9 cellular contexts compared by ENCODE assay signal in genomic region chr1:95953005-95953404, GRCh38.
DNase-seq lines count a peak whose midpoint lies in the region; ATAC-seq and TF ChIP-seq lines count a peak whose summit lies in the region.
"Had no signal": no experiment of that assay in that cellular context is flagged by ENCODE, and none has a peak within 500 bp of the region (broad histone marks: within the 10 kb centered on the region; RNA-seq: fewer than 3 reads in every experiment).

No MANE protein-coding gene starts in this region.

- H3K9me3 ChIP-seq in neural progenitor cell (ENCODE audit: low read depth): no peaks in the 10 kb centered on the region

- no peaks in the 10 kb centered on the region for H3K27me3 ChIP-seq in neural progenitor cell

- in situ Hi-C loops in GM13977 (cut with MboI; ENCODE audit: low pct_unique_long_range_greater_than_20kb, low sequenced_read_pairs, unreplicated experiment): no loop called here

- H2AFZ ChIP-seq in neural progenitor cell (replicated peaks): no peak overlapping the region

- no peak overlapping the region for H3K4me2 ChIP-seq in neural progenitor cell

- H3K4me3 Mint-ChIP-seq in endothelial cell (ENCODE audit: unreplicated experiment) (no peak overlapping the region), neural progenitor cell (no peak overlapping the region)
- no peak overlapping the region for H3K4me3 Mint-ChIP-seq in activated CD8-positive, alpha-beta memory T cell treated with anti-CD3 and anti-CD28 coated beads, Interleukin-2, amount 10 ng/mL, durations not matched to agents 7 days and 5 days
- H3K4me3 Mint-ChIP-seq: activated T-cell treated with anti-CD3 and anti-CD28 coated beads, Interleukin-2, amount 50 U/mL, for 24 hours had no signal

- no peaks in the 10 kb centered on the region for H3F3A ChIP-seq in neural progenitor cell (ENCODE audit: low read depth)

- no peaks in the 10 kb centered on the region for H4K20me1 ChIP-seq in neural progenitor cell (ENCODE audit: low read depth)

- no peak overlapping the region for H3K4me3 ChIP-seq in neural progenitor cell
- H3K4me3 ChIP-seq: skin epidermis had no signal

- DNase-seq in GM13977 (ENCODE audit: low spot score) (peak; percentile 2), NCI-H2081 (lab: John Stamatoyannopoulos, UW) (peak; percentile 27 to 60), endothelial cell (ENCODE audit: low spot score) (peak; percentile 9), neural progenitor cell (ENCODE audit: low spot score) (peak; percentile 37), hepatic stellate cell (ENCODE audit: low spot score) (no peak)
- DNase-seq in activated CD8-positive, alpha-beta memory T cell treated with anti-CD3 and anti-CD28 coated beads, Interleukin-2, amount 10 ng/mL, durations not matched to agents 7 days and 5 days: no peak
- DNase-seq: activated T-cell treated with anti-CD3 and anti-CD28 coated beads, Interleukin-2, amount 50 U/mL, for 24 hours had no signal

- peak overlapping the region; percentile 37 for H3K27ac Mint-ChIP-seq in endothelial cell (ENCODE audit: unreplicated experiment)
- H3K27ac Mint-ChIP-seq in neural progenitor cell: no peak overlapping the region
- no peak overlapping the region for H3K27ac Mint-ChIP-seq in activated CD8-positive, alpha-beta memory T cell treated with anti-CD3 and anti-CD28 coated beads, Interleukin-2, amount 10 ng/mL, durations not matched to agents 7 days and 5 days
- H3K27ac Mint-ChIP-seq: activated T-cell treated with anti-CD3 and anti-CD28 coated beads, Interleukin-2, amount 50 U/mL, for 24 hours had no signal

- peaks cover 2% of the 10 kb centered on the region for H3K27me3 Mint-ChIP-seq in endothelial cell (ENCODE audit: unreplicated experiment)
- H3K27me3 Mint-ChIP-seq in neural progenitor cell (ENCODE audit: insufficient read depth, low read depth): no peaks in the 10 kb centered on the region
- H3K27me3 Mint-ChIP-seq in activated CD8-positive, alpha-beta memory T cell treated with anti-CD3 and anti-CD28 coated beads, Interleukin-2, amount 10 ng/mL, durations not matched to agents 7 days and 5 days: no peaks in the 10 kb centered on the region
- H3K27me3 Mint-ChIP-seq: activated T-cell treated with anti-CD3 and anti-CD28 coated beads, Interleukin-2, amount 50 U/mL, for 24 hours had no signal

- ATAC-seq in activated CD8-positive, alpha-beta memory T cell treated with anti-CD3 and anti-CD28 coated beads, Interleukin-2, amount 10 ng/mL, durations not matched to agents 7 days and 5 days: no peak
- no peak for ATAC-seq in HG02759 (IDR thresholded peaks at IDR 0.05; ENCODE audit: unreplicated experiment)

- CTCF ChIA-PET in activated CD8-positive, alpha-beta memory T cell treated with anti-CD3 and anti-CD28 coated beads, Interleukin-2, amount 10 ng/mL, durations not matched to agents 7 days and 5 days (lab: Charles Lee): no interaction called here

- H3K4me1 ChIP-seq in neural progenitor cell: no peaks in the 10 kb centered on the region

- no peak overlapping the region for H3K9ac ChIP-seq in neural progenitor cell

- H3K79me2 ChIP-seq in neural progenitor cell (ENCODE audit: low read depth): no peaks in the 10 kb centered on the region

- H3K4me1 Mint-ChIP-seq in endothelial cell (ENCODE audit: unreplicated experiment): peaks cover 53% of the 10 kb centered on the region
- peaks cover 4% of the 10 kb centered on the region for H3K4me1 Mint-ChIP-seq in neural progenitor cell
- H3K4me1 Mint-ChIP-seq in activated CD8-positive, alpha-beta memory T cell treated with anti-CD3 and anti-CD28 coated beads, Interleukin-2, amount 10 ng/mL, durations not matched to agents 7 days and 5 days: no peaks in the 10 kb centered on the region

- no peaks in the 10 kb centered on the region for H3K36me3 ChIP-seq in neural progenitor cell

- H3K27ac ChIP-seq in neural progenitor cell: no peak overlapping the region
- H3K27ac ChIP-seq: skin epidermis had no signal

- TF ChIP-seq CTCF in GM13977 (IDR thresholded peaks at IDR 0.05; ENCODE audit: extremely low read depth, insufficient read depth, missing control alignments) (peak; percentile 18), endothelial cell (IDR thresholded peaks at IDR 0.05; ENCODE audit: unreplicated experiment) (no peak), neural progenitor cell (IDR thresholded peaks at IDR 0.05) (peak; percentile 47)

- H3K9me3 Mint-ChIP-seq in endothelial cell (ENCODE audit: unreplicated experiment): no peaks in the 10 kb centered on the region
- H3K9me3 Mint-ChIP-seq in neural progenitor cell: no peaks in the 10 kb centered on the region
- peaks cover 3% of the 10 kb centered on the region for H3K9me3 Mint-ChIP-seq in activated CD8-positive, alpha-beta memory T cell treated with anti-CD3 and anti-CD28 coated beads, Interleukin-2, amount 10 ng/mL, durations not matched to agents 7 days and 5 days (ENCODE audit: low read depth)

- H3K36me3 Mint-ChIP-seq in endothelial cell (ENCODE audit: low read depth, unreplicated experiment) (no peaks in the 10 kb centered on the region), neural progenitor cell (no peaks in the 10 kb centered on the region)
- no peaks in the 10 kb centered on the region for H3K36me3 Mint-ChIP-seq in activated CD8-positive, alpha-beta memory T cell treated with anti-CD3 and anti-CD28 coated beads, Interleukin-2, amount 10 ng/mL, durations not matched to agents 7 days and 5 days

Comparison
In these comparisons a context has a peak if more than half of its experiments do, and no peak if none do; other contexts are left out.
1. DNase-seq: peak in GM13977 (single experiment), NCI-H2081 (2 of 2), endothelial cell (single experiment) and neural progenitor cell (single experiment); none in activated CD8-positive, alpha-beta memory T cell treated with anti-CD3 and anti-CD28 coated beads, Interleukin-2, amount 10 ng/mL, durations not matched to agents 7 days and 5 days (single experiment) and hepatic stellate cell (single experiment).